Comparison of ENCODE assay signal across 10 cellular contexts in the genomic region with DNA sequence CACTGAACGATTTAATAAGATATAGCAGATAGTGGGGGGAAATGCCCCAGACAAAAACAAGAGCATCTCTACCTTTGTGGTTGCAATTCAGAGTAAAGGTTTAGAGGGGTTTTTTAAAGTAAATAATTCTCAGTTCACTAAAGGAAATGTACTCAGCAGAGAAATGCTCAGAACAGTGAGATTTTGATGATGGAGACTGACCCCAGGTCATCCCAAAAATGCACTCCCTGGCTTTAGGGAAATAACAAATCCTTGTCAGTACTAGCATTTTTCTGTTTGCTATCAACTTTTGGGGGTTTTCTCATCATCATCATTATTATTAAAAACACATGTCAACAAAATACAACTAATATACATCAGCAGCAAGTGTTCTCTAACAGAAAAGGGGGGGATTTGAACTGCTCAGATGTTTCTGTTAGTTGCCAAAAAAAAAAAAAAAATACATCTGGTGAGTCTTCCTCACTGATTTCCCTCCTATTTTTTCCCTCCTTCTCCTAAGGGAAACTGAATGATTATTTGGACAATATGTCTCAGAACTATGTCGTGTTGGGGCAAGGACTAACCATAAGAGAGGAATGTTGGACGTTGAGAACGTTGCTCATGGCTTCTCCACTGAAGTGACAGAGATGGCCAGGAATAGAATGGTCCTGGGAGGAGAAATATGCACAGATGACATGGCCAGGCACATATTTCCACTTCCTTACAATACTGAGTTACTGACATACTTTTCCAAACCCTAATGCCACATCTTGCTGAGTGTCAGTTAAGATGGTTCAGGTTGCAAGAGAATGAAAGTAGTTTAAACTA.
"Had no signal": no experiment of that assay in that cellular context is flagged by ENCODE, and none has a peak within 500 bp of the region (broad histone marks: within the 10 kb centered on the region; RNA-seq: fewer than 3 reads in every experiment).

No MANE protein-coding gene starts in this region.

- H3K4me1 ChIP-seq: tibial artery had no signal

- H3K27ac ChIP-seq: tibial artery, vagina had no signal

- ATAC-seq: left lobe of liver had no signal

- H3K9me3 ChIP-seq: tibial artery, vagina had no signal

- H3K36me3 ChIP-seq: tibial artery, vagina had no signal

- H3K27me3 ChIP-seq: tibial artery, vagina had no signal

- H3K4me3 ChIP-seq: tibial artery, vagina had no signal

- DNase-seq: activated CD4-positive, alpha-beta T cell treated with anti-CD3 and anti-CD28 coated beads, Interleukin-2, amount 50 U/mL, for 4 hours; activated CD4-positive, CD25-positive, alpha-beta regulatory T cell treated with anti-CD3 and anti-CD28 coated beads, Interleukin-2, amount 50 U/mL, for 72 hours; activated T-cell treated with anti-CD3 and anti-CD28 coated beads, Interleukin-2, amount 50 U/mL, for 1 hour; effector memory CD4-positive, alpha-beta T cell; stimulated activated CD4-positive, alpha-beta T cell treated with anti-CD3 and anti-CD28 coated beads, Interleukin-4, amount 100 ng/mL, for 4 hours; SW 1271; T-helper 9 cell; tibial artery had no signal
